Comparison of ENCODE assay signal across 25 cellular contexts in the genomic region with DNA sequence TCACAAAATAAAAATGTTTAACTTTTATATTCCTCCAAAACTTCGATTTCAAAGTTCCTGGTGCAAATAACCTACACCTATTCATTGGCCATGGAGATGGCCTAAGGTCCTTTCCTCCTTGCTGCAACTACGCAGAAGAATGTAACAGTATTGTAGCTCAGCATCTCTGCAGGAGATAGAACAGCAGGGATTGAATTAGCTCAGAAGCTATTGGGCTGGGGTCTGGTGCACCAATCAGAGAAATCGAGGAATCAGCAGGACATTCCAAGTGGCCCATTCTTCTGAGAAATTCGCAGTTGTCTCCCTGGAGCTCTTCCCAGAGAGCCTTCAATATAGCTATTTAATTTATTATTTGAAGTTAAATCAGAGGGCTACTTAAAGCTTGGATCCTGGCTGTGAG.
DNase-seq lines count a peak whose midpoint lies in the region; ATAC-seq, FAIRE-seq and TF ChIP-seq lines count a peak whose summit lies in the region.
"Had no signal": no experiment of that assay in that cellular context is flagged by ENCODE, and none has a peak within 500 bp of the region (broad histone marks: within the 10 kb centered on the region; RNA-seq: fewer than 3 reads in every experiment).

No MANE protein-coding gene starts in this region.

- H3K56ac ChIP-seq in H1 (replicated peaks; ENCODE audit: insufficient read length, low read depth, low read length), result no peak overlapping the region

- no peaks in the 10 kb centered on the region for H3K36me3 Mint-ChIP-seq in type B pancreatic cell
- H3K36me3 Mint-ChIP-seq in CD4-positive, alpha-beta memory T cell, result no peaks in the 10 kb centered on the region
- H3K36me3 Mint-ChIP-seq: CD14-positive monocyte; CD4-positive, CD25-positive, alpha-beta regulatory T cell; CD8-positive, alpha-beta T cell had no signal

- H3K27ac Mint-ChIP-seq in type B pancreatic cell, result no peak overlapping the region
- H3K27ac Mint-ChIP-seq in CD4-positive, alpha-beta memory T cell, result no peak overlapping the region
- H3K27ac Mint-ChIP-seq: CD14-positive monocyte; CD4-positive, CD25-positive, alpha-beta regulatory T cell; CD8-positive, alpha-beta T cell had no signal

- H2BK20ac ChIP-seq in H1 (ENCODE audit: low read length), result no peak overlapping the region

- DNase-seq in H7 (peak; percentile 2), H1 (ENCODE audit: low read depth in 1 of 2, low spot score in 2 of 2) (no peak), iPS-NIHi11 (ENCODE audit: low spot score) (peak; percentile 8), type B pancreatic cell (ENCODE audit: extremely low spot score, unreplicated experiment) (no peak)
- DNase-seq in CD4-positive, alpha-beta memory T cell, result no peak
- DNase-seq: BE2C; C1 segment of cervical spinal cord; Caco-2; CD4-positive, CD25-positive, alpha-beta regulatory T cell; CD8-positive, alpha-beta T cell; DMS 273 treated with DMSO at 0.1 percent for 48 hours; DMS153; DMS53; DMS79; DND-41; EL; GDM1 had no signal

- no peak overlapping the region for H2AFZ ChIP-seq in H1 (ENCODE audit: low read length)

- H3K27ac ChIP-seq in H1 (ENCODE audit: low read depth, low read length), result no peak overlapping the region
- H3K27ac ChIP-seq in CD4-positive, alpha-beta memory T cell (ENCODE audit: low read depth, low read length), result no peak overlapping the region
- H3K27ac ChIP-seq: 22Rv1, BLaER1 had no signal

- POLR2A ChIA-PET in H1 (lab: Charles Lee; ENCODE audit: partially characterized antibody), result no interaction called here
- POLR2A ChIA-PET in CD4-positive, alpha-beta memory T cell (lab: Charles Lee; ENCODE audit: partially characterized antibody), result no interaction called here

- no peak overlapping the region for H3K4me3 Mint-ChIP-seq in type B pancreatic cell
- no peak overlapping the region for H3K4me3 Mint-ChIP-seq in CD4-positive, alpha-beta memory T cell
- H3K4me3 Mint-ChIP-seq: CD14-positive monocyte; CD4-positive, CD25-positive, alpha-beta regulatory T cell; CD8-positive, alpha-beta T cell had no signal

- 85% methylated on average over 4 of the region's 4 CpGs; no CpG with 5 or more reads in 1 of the 2 experiments for WGBS in H1 (ENCODE audit: extremely low coverage in 1 of 2, insufficient coverage in 1 of 2, insufficient read length in 1 of 2, insufficient replicate concordance in 2 of 2, low coverage in 1 of 2, low lambda C conversion rate in 2 of 2, missing lambda C conversion rate in 1 of 2), 2 experiments

- H3K18ac ChIP-seq in H1 (ENCODE audit: extremely low read depth, low read length), result no peak overlapping the region

- H3K79me2 ChIP-seq in H1 (ENCODE audit: control insufficient read depth in 1 of 2, insufficient read depth in 2 of 2, low read length in 2 of 2), result no peaks in the 10 kb centered on the region

- no peak overlapping the region for H3K14ac ChIP-seq in H1 (ENCODE audit: insufficient read length)

- peaks cover 10% of the 10 kb centered on the region for H3K4me1 Mint-ChIP-seq in type B pancreatic cell (ENCODE audit: unreplicated experiment)
- peaks cover 3 to 11% (median 7%) of the 10 kb centered on the region in 4 donors for H3K4me1 Mint-ChIP-seq in CD4-positive, alpha-beta memory T cell
- H3K4me1 Mint-ChIP-seq: CD14-positive monocyte had no signal

- no peak overlapping the region for H2BK5ac ChIP-seq in H1 (ENCODE audit: low read depth, low read length)

- TF ChIP-seq CTCF in H1 (IDR thresholded peaks at IDR 0.05; ENCODE audit: control extremely low read depth in 1 of 3, insufficient read depth in 1 of 3, low read depth in 1 of 3, low read length in 3 of 3), result no peak
- no peak for TF ChIP-seq CTCF in type B pancreatic cell (conservative IDR thresholded peaks at IDR 0.05)

- no peak overlapping the region for H2BK12ac ChIP-seq in H1 (ENCODE audit: low read depth, low read length)

- TF ChIP-seq POLR2A in H1 (IDR thresholded peaks at IDR 0.05; ENCODE audit: control extremely low read depth in 1 of 2, low read depth in 2 of 2, low read length in 2 of 2), result no peak

- H4K8ac ChIP-seq in H1 (ENCODE audit: extremely low read depth, insufficient read depth, low read length), result no peak overlapping the region

- H3K23me2 ChIP-seq in H1 (ENCODE audit: low read depth, low read length), result no peaks in the 10 kb centered on the region

- no peak for ATAC-seq in GM21529 (IDR thresholded peaks at IDR 0.05; ENCODE audit: unreplicated experiment)
- ATAC-seq: A549; CD8-positive, alpha-beta T cell had no signal

- TF ChIP-seq EP300 in H1 (IDR thresholded peaks at IDR 0.05; ENCODE audit: borderline replicate concordance in 1 of 2, low read depth in 2 of 2, low read length in 2 of 2), result no peak

- no peaks in the 10 kb centered on the region for H3K4me1 ChIP-seq in H1 (replicated peaks in 1 of 4; ENCODE audit: control insufficient read depth in 3 of 4, insufficient read depth in 4 of 4, low read length in 3 of 4)
- H3K4me1 ChIP-seq in CD4-positive, alpha-beta memory T cell (ENCODE audit: insufficient read depth, low read length), result no peaks in the 10 kb centered on the region
- H3K4me1 ChIP-seq: BE2C had no signal

- H3K36me3 ChIP-seq in H7 (replicated peaks; ENCODE audit: control insufficient read depth, insufficient read depth, low read length), result no peaks in the 10 kb centered on the region
- no peaks in the 10 kb centered on the region for H3K36me3 ChIP-seq in H1 (ENCODE audit: control insufficient read depth in 2 of 4, insufficient read depth in 4 of 4, low read length in 3 of 4)
- H3K36me3 ChIP-seq in CD4-positive, alpha-beta memory T cell (ENCODE audit: insufficient read depth, low read length), result no peaks in the 10 kb centered on the region
- H3K36me3 ChIP-seq: BE2C, BLaER1 had no signal

- H2AK5ac ChIP-seq in H1 (ENCODE audit: low read depth, low read length), result no peak overlapping the region

- H3K9me3 ChIP-seq in H1 (ENCODE audit: insufficient read depth in 2 of 2, low read depth in 1 of 2, low read length in 1 of 2), result no peaks in the 10 kb centered on the region
- H3K9me3 ChIP-seq in CD4-positive, alpha-beta memory T cell (ENCODE audit: control insufficient read depth in 1 of 2, low read length in 2 of 2), result no peaks in the 10 kb centered on the region
- H3K9me3 ChIP-seq: A549, BE2C, Caco-2 had no signal

- H3K23ac ChIP-seq in H1 (ENCODE audit: insufficient read length), result no peak overlapping the region

- H3K27me3 ChIP-seq in H7 (ENCODE audit: control insufficient read depth, insufficient read depth, low read length) (no peaks in the 10 kb centered on the region), H1 (replicated peaks in 1 of 4; ENCODE audit: control insufficient read depth in 3 of 4, extremely low read depth in 1 of 4, insufficient read depth in 3 of 4, low read length in 3 of 4) (no peaks in the 10 kb centered on the region)
- H3K27me3 ChIP-seq in CD4-positive, alpha-beta memory T cell (ENCODE audit: insufficient read depth, low read length), result no peaks in the 10 kb centered on the region
- H3K27me3 ChIP-seq: BE2C, BLaER1 had no signal

- CTCF ChIA-PET in H1 (lab: Charles Lee; ENCODE audit: partially characterized antibody), result interaction anchor here (0.9 to 1.7 kb wide), 2 partner anchors 10 to 20 kb away, joined by 3 to 6 read pairs; no protein-coding TSS in a partner anchor
- CTCF ChIA-PET in CD4-positive, alpha-beta memory T cell (lab: Charles Lee; ENCODE audit: partially characterized antibody), result no interaction called here

- no peak overlapping the region for H3K4me3 ChIP-seq in H7 (ENCODE audit: insufficient read depth, low read depth, low read length)
- no peak overlapping the region for H3K4me3 ChIP-seq in H1 (ENCODE audit: extremely low read depth in 1 of 4, insufficient read depth in 2 of 4, low read depth in 3 of 4, low read length in 4 of 4)
- no peak overlapping the region for H3K4me3 ChIP-seq in CD4-positive, alpha-beta memory T cell (ENCODE audit: low read length in 2 of 2)
- H3K4me3 ChIP-seq: A549, BLaER1, GM12878 had no signal

- H3K27me3 Mint-ChIP-seq in type B pancreatic cell, result no peaks in the 10 kb centered on the region
- H3K27me3 Mint-ChIP-seq in CD4-positive, alpha-beta memory T cell, result peaks cover 0 to 6% of the 10 kb centered on the region in 2 donors

- H4K91ac ChIP-seq in H1 (replicated peaks; ENCODE audit: insufficient read length, low read length), result no peak overlapping the region

- TF ChIP-seq RAD21 in H1 (IDR thresholded peaks at IDR 0.05 in 1 of 2, conservative IDR thresholded peaks at IDR 0.05 in 1 of 2; ENCODE audit: low read depth in 2 of 2, low read length in 2 of 2), result no peak

- FAIRE-seq in H1 (lab: Jason Lieb, UNC), result peak; percentile 63
- FAIRE-seq: A549, GM12878, GM12892, GM18507 had no signal

- H3K9me3 Mint-ChIP-seq in type B pancreatic cell, result peaks cover 8% of the 10 kb centered on the region
- H3K9me3 Mint-ChIP-seq in CD4-positive, alpha-beta memory T cell, result peaks cover 0 to 8% (median 5%) of the 10 kb centered on the region in 8 donors

- H4K20me1 ChIP-seq in H1 (replicated peaks in 1 of 2; ENCODE audit: control insufficient read depth in 1 of 2, insufficient read depth in 2 of 2, low read length in 2 of 2), result no peaks in the 10 kb centered on the region
- H4K20me1 ChIP-seq: BLaER1 had no signal

- H2BK120ac ChIP-seq in H1 (replicated peaks; ENCODE audit: low read depth, low read length), result no peak overlapping the region

- no peak overlapping the region for H3K4me2 ChIP-seq in H1 (ENCODE audit: insufficient read depth in 1 of 2, low read depth in 2 of 2, low read length in 2 of 2)

- intact Hi-C loops in CD4-positive, alpha-beta memory T cell (cut with micrococcal nuclease), result no loop called here

- H2BK15ac ChIP-seq in H1 (ENCODE audit: low read length), result no peak overlapping the region

- no peaks in the 10 kb centered on the region for H3K79me1 ChIP-seq in H1 (ENCODE audit: low read depth, low read length)

- no peak overlapping the region for H3K4ac ChIP-seq in H1 (replicated peaks; ENCODE audit: insufficient read length, low read depth, low read length)

- no peak overlapping the region for H3K9ac ChIP-seq in H1 (replicated peaks in 1 of 4; ENCODE audit: extremely low read depth in 1 of 4, low read depth in 3 of 4, low read length in 3 of 4)
- H3K9ac ChIP-seq: BLaER1 had no signal

- H4K5ac ChIP-seq in H1 (ENCODE audit: insufficient read length, low read depth, low read length), result no peak overlapping the region

TF ChIP-seq in H1, 55 proteins besides CTCF, POLR2A, EP300 and RAD21:
- peak; percentile 46 for TF ChIP-seq NANOG (IDR thresholded peaks at IDR 0.05; ENCODE audit: insufficient read depth, low read depth, low read length, poor library complexity, severe bottlenecking)
- TF ChIP-seq BCL11A (IDR thresholded peaks at IDR 0.05; ENCODE audit: low read depth in 2 of 2, low read length in 2 of 2), result no peak

Comparison
In these comparisons a context has a peak if more than half of its experiments do, and no peak if none do; other contexts are left out.
1. DNase-seq: peak in H7 (single experiment) and iPS-NIHi11 (single experiment); none in H1 (0 of 2), type B pancreatic cell (single experiment) and CD4-positive, alpha-beta memory T cell (0 of 5).